In genomic region chr16:11126389-11127072, GRCh38 we compare ENCODE assay signal across 25 cellular contexts.
DNase-seq lines count a peak whose midpoint lies in the region; ATAC-seq and TF ChIP-seq lines count a peak whose summit lies in the region.
"Had no signal": no experiment of that assay in that cellular context is flagged by ENCODE, and none has a peak within 500 bp of the region (broad histone marks: within the 10 kb centered on the region; RNA-seq: fewer than 3 reads in every experiment).

No MANE protein-coding gene starts in this region.

- no peak overlapping the region for H3K23ac ChIP-seq in H9 (ENCODE audit: insufficient read length, low read depth, low read length)

- intact Hi-C loops in activated CD8-positive, alpha-beta T cell treated with anti-CD3 and anti-CD28 coated beads for 36 hours (cut with micrococcal nuclease), result no loop called here
- intact Hi-C loops in lower lobe of right lung (cut with DNase I), result no loop called here
- intact Hi-C loops in naive thymus-derived CD4-positive, alpha-beta T cell (cut with micrococcal nuclease), result no loop called here

- no peaks in the 10 kb centered on the region for H3K79me2 ChIP-seq in H9 (ENCODE audit: insufficient read depth, low read length)

- H4K91ac ChIP-seq in H9 (ENCODE audit: insufficient read length, low read depth, low read length), result no peak overlapping the region

- POLR2A ChIA-PET in CD8-positive, alpha-beta memory T cell (lab: Charles Lee), result no interaction called here
- POLR2A ChIA-PET in activated CD8-positive, alpha-beta T cell treated with anti-CD3 and anti-CD28 coated beads for 36 hours (lab: Charles Lee), result interaction anchor here (1.4 kb wide), 1 partner anchor 10 kb away, joined by 3 read pairs; no protein-coding TSS in a partner anchor
- POLR2A ChIA-PET in naive thymus-derived CD4-positive, alpha-beta T cell (lab: Charles Lee), result no interaction called here

- no peak overlapping the region for H2AFZ ChIP-seq in H9 (ENCODE audit: low read length)

- H3K36me3 ChIP-seq in CD8-positive, alpha-beta memory T cell (ENCODE audit: insufficient read depth, low read length), result peaks cover 19% of the 10 kb centered on the region
- peaks cover 54% of the 10 kb centered on the region for H3K36me3 ChIP-seq in lower lobe of right lung
- H3K36me3 ChIP-seq in naive thymus-derived CD4-positive, alpha-beta T cell (ENCODE audit: control insufficient read depth in 2 of 3, insufficient read depth in 3 of 3, low read length in 3 of 3), result peaks cover 0 to 61% (median 0%) of the 10 kb centered on the region in 3 experiments

- no CpG with 5 or more reads among the region's 12 CpGs for WGBS in H9 (ENCODE audit: extremely low coverage, insufficient read length, low lambda C conversion rate)

- no peak overlapping the region for H2BK120ac ChIP-seq in H9 (ENCODE audit: low read depth, low read length, poor library complexity, severe bottlenecking)

- H3K9ac ChIP-seq in H9 (ENCODE audit: extremely low read depth, insufficient read length, low read length), result no peak overlapping the region

- H4K20me1 ChIP-seq in H9 (ENCODE audit: control insufficient read depth, insufficient read depth, insufficient read length), result no peaks in the 10 kb centered on the region

- peaks cover 0 to 1% of the 10 kb centered on the region in 2 donors for H3K27me3 Mint-ChIP-seq in CD8-positive, alpha-beta memory T cell
- no peaks in the 10 kb centered on the region for H3K27me3 Mint-ChIP-seq in H9 (ENCODE audit: low read depth)
- no peaks in the 10 kb centered on the region for H3K27me3 Mint-ChIP-seq in activated CD8-positive, alpha-beta T cell treated with anti-CD3 and anti-CD28 coated beads for 36 hours
- H3K27me3 Mint-ChIP-seq in naive thymus-derived CD4-positive, alpha-beta T cell, result no peaks in the 10 kb centered on the region
- H3K27me3 Mint-ChIP-seq: T-cell had no signal

- no peak overlapping the region for H3K4me3 Mint-ChIP-seq in CD8-positive, alpha-beta memory T cell
- no peak overlapping the region for H3K4me3 Mint-ChIP-seq in H9
- no peak overlapping the region for H3K4me3 Mint-ChIP-seq in activated CD8-positive, alpha-beta T cell treated with anti-CD3 and anti-CD28 coated beads for 36 hours
- no peak overlapping the region for H3K4me3 Mint-ChIP-seq in naive thymus-derived CD4-positive, alpha-beta T cell
- H3K4me3 Mint-ChIP-seq: T-cell had no signal

- H2BK5ac ChIP-seq in H9 (ENCODE audit: insufficient read length, low read length), result no peak overlapping the region

- no peak for TF ChIP-seq CTCF in H9 (conservative IDR thresholded peaks at IDR 0.05)
- no peak for TF ChIP-seq CTCF in activated CD8-positive, alpha-beta T cell treated with anti-CD3 and anti-CD28 coated beads for 36 hours (IDR thresholded peaks at IDR 0.05)
- no peak for TF ChIP-seq CTCF in lower lobe of right lung (IDR thresholded peaks at IDR 0.05)

- no peak for ATAC-seq in activated CD8-positive, alpha-beta T cell treated with anti-CD3 and anti-CD28 coated beads for 36 hours
- ATAC-seq in lower lobe of right lung (peak; percentile 5 to 26), HG03196 (IDR thresholded peaks at IDR 0.05; ENCODE audit: unreplicated experiment) (no peak)
- ATAC-seq in naive thymus-derived CD4-positive, alpha-beta T cell, result no peak
- ATAC-seq: mucosa of descending colon, sciatic nerve, T-cell had no signal

- no peak for DNase-seq in CD8-positive, alpha-beta memory T cell
- DNase-seq in H9 (no peak), lower lobe of right lung (no peak), erythroblast (lab: John Stamatoyannopoulos, UW) (no peak), iPS-NIHi11 (ENCODE audit: low spot score) (no peak)
- DNase-seq in activated CD8-positive, alpha-beta T cell treated with anti-CD3 and anti-CD28 coated beads for 36 hours, result no peak
- DNase-seq in naive thymus-derived CD4-positive, alpha-beta T cell, result no peak
- DNase-seq: activated CD4-positive, alpha-beta T cell treated with anti-CD3 and anti-CD28 coated beads for 1 hour; activated CD8-positive, alpha-beta memory T cell treated with anti-CD3 and anti-CD28 coated beads for 24 hours; amygdala; C1 segment of cervical spinal cord; glutamatergic neuron; mucosa of descending colon; NCI-H1417; NCI-H2081 treated with DMSO at 0.1 percent for 48 hours; NCI-H226; NCI-H774; stimulated activated CD4-positive, alpha-beta T cell treated with anti-CD3 and anti-CD28 coated beads, Interleukin-4, amount 100 ng/mL, for 4 hours; stimulated activated naive CD4-positive, alpha-beta T cell treated with Interleukin-2 at 50 U/mL for 16 hours; T-cell had no signal

- no peak overlapping the region for H3K18ac ChIP-seq in H9 (ENCODE audit: insufficient read length, low read depth, low read length)

- CTCF ChIA-PET in CD8-positive, alpha-beta memory T cell (lab: Charles Lee), result no interaction called here
- CTCF ChIA-PET in activated CD8-positive, alpha-beta T cell treated with anti-CD3 and anti-CD28 coated beads for 36 hours (lab: Charles Lee), result no interaction called here
- CTCF ChIA-PET in naive thymus-derived CD4-positive, alpha-beta T cell (lab: Charles Lee), result no interaction called here

- no peak overlapping the region for H4K5ac ChIP-seq in H9 (ENCODE audit: insufficient read length, low read depth, low read length)

- no peak overlapping the region for H2BK15ac ChIP-seq in H9 (ENCODE audit: low read depth, low read length)

- H3T11ph ChIP-seq in H9 (ENCODE audit: low read length), result no peak overlapping the region

- H2BK20ac ChIP-seq in H9 (ENCODE audit: low read depth, low read length, poor library complexity, severe bottlenecking), result no peak overlapping the region

- no peak overlapping the region for H3K4me2 ChIP-seq in H9 (ENCODE audit: insufficient read depth, insufficient read length, low read length)

- H3K27ac ChIP-seq in CD8-positive, alpha-beta memory T cell (ENCODE audit: low read depth, low read length), result peak overlapping the region; percentile 38
- H3K27ac ChIP-seq in H9 (ENCODE audit: insufficient read length, low read depth, low read length), result no peak overlapping the region
- H3K27ac ChIP-seq in lower lobe of right lung, result no peak overlapping the region
- no peak overlapping the region for H3K27ac ChIP-seq in naive thymus-derived CD4-positive, alpha-beta T cell (ENCODE audit: low read depth, low read length)
- H3K27ac ChIP-seq: RWPE1 had no signal

- H3K9me3 Mint-ChIP-seq in CD8-positive, alpha-beta memory T cell, result no peaks in the 10 kb centered on the region
- H3K9me3 Mint-ChIP-seq in H9, result no peaks in the 10 kb centered on the region
- H3K9me3 Mint-ChIP-seq in activated CD8-positive, alpha-beta T cell treated with anti-CD3 and anti-CD28 coated beads for 36 hours, result no peaks in the 10 kb centered on the region
- H3K9me3 Mint-ChIP-seq in naive thymus-derived CD4-positive, alpha-beta T cell, result no peaks in the 10 kb centered on the region
- H3K9me3 Mint-ChIP-seq: T-cell had no signal

- no peak overlapping the region for H3K14ac ChIP-seq in H9 (ENCODE audit: insufficient read depth, low read length)

- H3K4me1 Mint-ChIP-seq in CD8-positive, alpha-beta memory T cell, result peaks cover 8 to 19% (median 12%) of the 10 kb centered on the region in 3 donors
- H3K4me1 Mint-ChIP-seq in H9, result peaks cover 0 to 3% of the 10 kb centered on the region in 2 experiments; a peak in 1 of 4 replicates
- H3K4me1 Mint-ChIP-seq in activated CD8-positive, alpha-beta T cell treated with anti-CD3 and anti-CD28 coated beads for 36 hours (ENCODE audit: low read depth), result peaks cover 42% of the 10 kb centered on the region
- H3K4me1 Mint-ChIP-seq in naive thymus-derived CD4-positive, alpha-beta T cell, result peaks cover 9 to 67% (median 28%) of the 10 kb centered on the region in 7 donors

- no peak overlapping the region for H3K56ac ChIP-seq in H9 (ENCODE audit: insufficient read length, low read depth, low read length)

- peaks cover 13 to 76% (median 23%) of the 10 kb centered on the region in 3 donors for H3K36me3 Mint-ChIP-seq in CD8-positive, alpha-beta memory T cell
- peaks cover 0 to 11% (median 7%) of the 10 kb centered on the region in 3 experiments; a peak in 2 of 7 replicates for H3K36me3 Mint-ChIP-seq in H9 (ENCODE audit: insufficient read depth in 1 of 3, low read depth in 3 of 3)
- peaks cover 40% of the 10 kb centered on the region for H3K36me3 Mint-ChIP-seq in activated CD8-positive, alpha-beta T cell treated with anti-CD3 and anti-CD28 coated beads for 36 hours (ENCODE audit: low read depth)
- H3K36me3 Mint-ChIP-seq in naive thymus-derived CD4-positive, alpha-beta T cell, result peaks cover 22 to 52% (median 39%) of the 10 kb centered on the region in 5 donors

- TF ChIP-seq POLR2A in erythroblast (IDR thresholded peaks at IDR 0.05; ENCODE audit: low read length), result no peak

- no peak overlapping the region for H3K4me3 ChIP-seq in CD8-positive, alpha-beta memory T cell (ENCODE audit: low read length)
- no peak overlapping the region for H3K4me3 ChIP-seq in lower lobe of right lung
- H3K4me3 ChIP-seq in naive thymus-derived CD4-positive, alpha-beta T cell (ENCODE audit: low read length), result no peak overlapping the region
- H3K4me3 ChIP-seq: lung, mucosa of descending colon, thoracic aorta had no signal

- H3K23me2 ChIP-seq in H9 (ENCODE audit: insufficient read length, low read depth, low read length, poor library complexity, severe bottlenecking), result no peaks in the 10 kb centered on the region

- no peak overlapping the region for H3K4ac ChIP-seq in H9 (ENCODE audit: low read depth, low read length)

- H4K8ac ChIP-seq in H9 (replicated peaks; ENCODE audit: insufficient read length, low read depth, low read length), result no peak overlapping the region

- peaks cover 5% of the 10 kb centered on the region for H3K4me1 ChIP-seq in CD8-positive, alpha-beta memory T cell (ENCODE audit: insufficient read depth, low read length)
- H3K4me1 ChIP-seq in H9 (ENCODE audit: insufficient read depth, low read length), result no peaks in the 10 kb centered on the region; the same call in 1 of the 2 replicates
- peaks cover 31% of the 10 kb centered on the region for H3K4me1 ChIP-seq in lower lobe of right lung
- H3K4me1 ChIP-seq in naive thymus-derived CD4-positive, alpha-beta T cell (ENCODE audit: control insufficient read depth in 2 of 2, insufficient read depth in 2 of 2, low read length in 2 of 2), result peaks cover 0 to 6% of the 10 kb centered on the region in 2 donors

- no peak overlapping the region for H2BK12ac ChIP-seq in H9 (ENCODE audit: insufficient read length, low read depth, low read length)

- no peaks in the 10 kb centered on the region for H3K27me3 ChIP-seq in CD8-positive, alpha-beta memory T cell (ENCODE audit: insufficient read depth, low read length, poor library complexity, severe bottlenecking)
- H3K27me3 ChIP-seq in H9 (ENCODE audit: insufficient read depth, low read length) (no peaks in the 10 kb centered on the region), lower lobe of right lung (ENCODE audit: low read depth) (no peaks in the 10 kb centered on the region)
- no peaks in the 10 kb centered on the region for H3K27me3 ChIP-seq in naive thymus-derived CD4-positive, alpha-beta T cell (ENCODE audit: control insufficient read depth in 2 of 2, insufficient read depth in 2 of 2, low read length in 2 of 2)

- H3K9me3 ChIP-seq in CD8-positive, alpha-beta memory T cell (ENCODE audit: low read length), result no peaks in the 10 kb centered on the region
- no peaks in the 10 kb centered on the region for H3K9me3 ChIP-seq in H9 (ENCODE audit: control insufficient read depth, low read depth, low read length)
- H3K9me3 ChIP-seq in lower lobe of right lung, result no peaks in the 10 kb centered on the region
- no peaks in the 10 kb centered on the region for H3K9me3 ChIP-seq in naive thymus-derived CD4-positive, alpha-beta T cell (ENCODE audit: control insufficient read depth in 2 of 3, low read length in 3 of 3)
- H3K9me3 ChIP-seq: mucosa of descending colon, thoracic aorta had no signal

- no peak overlapping the region for H2AK5ac ChIP-seq in H9 (ENCODE audit: insufficient read length, low read length)

- H3K27ac Mint-ChIP-seq in CD8-positive, alpha-beta memory T cell, result peak overlapping the region in 1 of 8 donors; percentile 47
- peak overlapping the region in 2 of 3 experiments; percentile 3 to 33; a peak in 1 of 7 replicates for H3K27ac Mint-ChIP-seq in H9
- H3K27ac Mint-ChIP-seq in activated CD8-positive, alpha-beta T cell treated with anti-CD3 and anti-CD28 coated beads for 36 hours, result peak overlapping the region; percentile 39
- peak overlapping the region in 1 of 9 donors; percentile 36 for H3K27ac Mint-ChIP-seq in naive thymus-derived CD4-positive, alpha-beta T cell
- H3K27ac Mint-ChIP-seq: T-cell had no signal

- no peaks in the 10 kb centered on the region for H3K79me1 ChIP-seq in H9 (ENCODE audit: insufficient read depth, low read depth, low read length, poor library complexity, severe bottlenecking)

Comparison
In these comparisons a context has a peak if more than half of its experiments do, and no peak if none do; other contexts are left out.
1. ATAC-seq: peak in lower lobe of right lung (2 of 2); none in activated CD8-positive, alpha-beta T cell treated with anti-CD3 and anti-CD28 coated beads for 36 hours (single experiment), HG03196 (single experiment) and naive thymus-derived CD4-positive, alpha-beta T cell (single experiment).